In the genomic region with DNA sequence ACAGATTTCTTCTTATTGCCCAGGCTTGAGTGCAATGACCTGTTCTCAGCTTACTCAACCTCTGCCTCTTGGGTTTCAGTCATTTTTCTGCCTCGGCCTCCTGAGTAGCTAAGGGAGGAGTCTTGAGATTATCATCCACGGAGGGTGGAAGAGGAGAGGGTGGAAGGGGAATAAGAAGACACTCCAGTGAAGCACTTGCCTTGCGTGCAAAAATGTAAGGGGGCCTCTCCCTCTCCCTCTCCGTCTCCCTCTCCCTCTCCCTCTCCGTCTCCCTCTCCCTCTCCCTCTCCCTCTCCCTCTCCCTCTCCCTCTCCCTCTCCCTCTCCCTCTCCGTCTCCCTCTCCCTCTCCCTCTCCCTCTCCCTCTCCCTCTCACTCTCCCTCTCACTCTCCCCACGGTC, we compare ENCODE assay signal across 13 cellular contexts. TPM values are rescaled to one million over a fixed set of nuclear protein-coding genes. Genes with fewer than 3 reads are reported as not detected.
DNase-seq lines count a peak whose midpoint lies in the region; ATAC-seq, FAIRE-seq and TF ChIP-seq lines count a peak whose summit lies in the region.
"Not testable (repeated sequence)": the region's sequence is repeated elsewhere in the genome, so short reads cannot be mapped to it uniquely, and the experiment has no call there.
"Had no signal": no experiment of that assay in that cellular context is flagged by ENCODE, and none has a peak within 500 bp of the region (broad histone marks: within the 10 kb centered on the region; RNA-seq: fewer than 3 reads in every experiment).

No MANE protein-coding gene starts in this region.

- DNase-seq in bronchial epithelial cell (ENCODE audit: low read depth) (peak; percentile 16), fibroblast of gingiva (ENCODE audit: low read depth) (peak; percentile 27), fibroblast of peridontal ligament (ENCODE audit: extremely low read depth) (peak; percentile 17), left kidney (ENCODE audit: low read depth, low spot score) (peak; percentile 7), renal cortical epithelial cell (ENCODE audit: low read depth) (peak; percentile 2), thyroid gland (peak; percentile 27 to 38)
- not testable (repeated sequence) for DNase-seq in HepG2 (ENCODE audit: low spot score)

- not testable (repeated sequence) for FAIRE-seq in bronchial epithelial cell (lab: Jason Lieb, UNC); HepG2 (lab: Jason Lieb, UNC)

- not testable (repeated sequence) for H3K27ac ChIP-seq in HEK293 (ENCODE audit: extremely low read depth, low read depth, low read length); HepG2 (ENCODE audit: extremely low read length, insufficient read depth, low read length); thyroid gland

- not testable (repeated sequence) for H3K36me3 ChIP-seq in HEK293 (ENCODE audit: control insufficient read depth in 2 of 2, insufficient read depth in 1 of 2, low read length in 2 of 2); bronchial epithelial cell (ENCODE audit: control insufficient read depth, insufficient read depth, low read length); HepG2 (replicated peaks in 1 of 2; ENCODE audit: control insufficient read depth in 1 of 2, insufficient read depth in 2 of 2, low read length in 2 of 2); thyroid gland

- TF ChIP-seq RAD21 in HepG2 (CRISPR knock-in tag; IDR thresholded peaks at IDR 0.05) = not testable (repeated sequence)

- H4K20me1 ChIP-seq in HepG2 (ENCODE audit: insufficient read depth, low read length) = not testable (repeated sequence)

- H3K9ac ChIP-seq in HepG2 (ENCODE audit: insufficient read depth, low read depth, low read length) = not testable (repeated sequence)

- not testable (repeated sequence) for H3K27me3 ChIP-seq in bronchial epithelial cell (ENCODE audit: control insufficient read depth, insufficient read depth, low read length); HepG2 (ENCODE audit: control insufficient read depth in 1 of 2, insufficient read depth in 2 of 2, low read length in 2 of 2); thyroid gland

- intact Hi-C loops in HepG2 (cut with micrococcal nuclease; ENCODE audit: unreplicated experiment); thyroid gland (cut with DNase I): not testable (repeated sequence)

- not testable (repeated sequence) for TF ChIP-seq CTCF in HEK293 (tag by site-specific recombination; IDR thresholded peaks at IDR 0.05); bronchial epithelial cell (IDR thresholded peaks at IDR 0.05; ENCODE audit: insufficient read depth, low read length, severe bottlenecking); HepG2 (CRISPR knock-in tag; IDR thresholded peaks at IDR 0.05); thyroid gland (IDR thresholded peaks at IDR 0.05)

- 85% methylated on average over 4 of the region's 7 CpGs for WGBS in HepG2 (ENCODE audit: low lambda C conversion rate)
- WGBS in thyroid gland, 2 donors = 25 to 37% methylated on average over 4 to 6 of the region's 7 CpGs

- CTCF ChIA-PET in HEK293 (lab: Yijun Ruan, JAX); HepG2 (lab: Yijun Ruan, JAX; ENCODE audit: low intra/inter-chr PET ratio, low total read pairs): not testable (repeated sequence)

- TF ChIP-seq POLR2A in HepG2 (IDR thresholded peaks at IDR 0.05; ENCODE audit: insufficient read depth in 1 of 2, low read depth in 2 of 2, low read length in 2 of 2); thyroid gland (IDR thresholded peaks at IDR 0.05): not testable (repeated sequence)

- H3K79me2 ChIP-seq in HepG2 (ENCODE audit: insufficient read depth, low read length) = not testable (repeated sequence)

- not testable (repeated sequence) for H2AFZ ChIP-seq in HepG2 (ENCODE audit: low read length)

- H3K4me1 ChIP-seq in HEK293 (ENCODE audit: control insufficient read depth, insufficient read depth, low read length); thyroid gland: not testable (repeated sequence)
- peaks cover 28% of the 10 kb centered on the region for H3K4me1 ChIP-seq in HepG2 (ENCODE audit: insufficient read depth, low read length)

- not testable (repeated sequence) for H3K4me2 ChIP-seq in HepG2 (ENCODE audit: low read depth, low read length)

- in situ Hi-C loops in HepG2 (cut with HindIII; ENCODE audit: extremely low pct_ligation_motif_present, low pct_unique_long_range_greater_than_20kb) = not testable (repeated sequence)

- TF ChIP-seq EP300 in HepG2 (IDR thresholded peaks at IDR 0.05; ENCODE audit: low read depth in 2 of 2, low read length in 2 of 2); HepG2 (CRISPR knock-in tag; IDR thresholded peaks at IDR 0.05; ENCODE audit: borderline replicate concordance): not testable (repeated sequence)

- not testable (repeated sequence) for ATAC-seq in HepG2

- not testable (repeated sequence) for H3K4me3 ChIP-seq in HEK293 (ENCODE audit: low read depth, low read length); bronchial epithelial cell (ENCODE audit: low read depth, low read length); HepG2 (replicated peaks in 1 of 3; ENCODE audit: insufficient read depth in 1 of 3, low read depth in 2 of 3, low read length in 3 of 3); thyroid gland (replicated peaks in 1 of 3)

- not testable (repeated sequence) for H3K9me3 ChIP-seq in HEK293 (ENCODE audit: control insufficient read depth, insufficient read depth, low read depth, low read length); HepG2 (ENCODE audit: low read length); thyroid gland

- not testable (repeated sequence) for BruUV-seq in HepG2 (replicated peaks; lab: Mats Ljungman, UMichigan)

- POLR2A ChIA-PET in HEK293 (lab: Yijun Ruan, JAX); HepG2 (lab: Yijun Ruan, JAX): not testable (repeated sequence)

TF ChIP-seq in HepG2, 621 proteins besides CTCF, POLR2A, EP300 and RAD21:
- TF ChIP-seq HNRNPK (IDR thresholded peaks at IDR 0.05; ENCODE audit: low read depth, low read length, poor library complexity, severe bottlenecking) = peak; percentile 90
TF ChIP-seq in HepG2: peak in this region for 1; not testable (repeated sequence) for 620.

RNA-seq across cellular contexts. Expression of gene CLEC18C, which starts 29.9 kb away (rescaled TPM):
- total RNA-seq in bronchial epithelial cell (0.13 TPM in 1 of 2 replicates, not detected in the other), HepG2 (2016; rRNA removed; fragmentation: Illumina TruSeq; extraction: Trizol) (0.13 and 0.15 TPM in 2 replicates), renal cortical epithelial cell (0.60 and 4.3 TPM in 2 replicates), thyroid gland (under 1 TPM in 2 of 4 donors, not detected in 2; 0.22 to 0.81 TPM)
- total RNA-seq in HepG2 (2016; cell fraction: cytosol; rRNA removed; fragmentation: Illumina TruSeq; extraction: Trizol; ENCODE audit: low read depth) = not detected in 2 replicates
- not detected in 2 replicates for total RNA-seq in HepG2 (2016; cell fraction: insoluble cytoplasmic fraction; rRNA removed; fragmentation: Illumina TruSeq; extraction: Trizol)
- not detected in 2 replicates for total RNA-seq in HepG2 (2016; cell fraction: membrane; rRNA removed; fragmentation: Illumina TruSeq; extraction: Trizol)
- total RNA-seq in HepG2 (2016; cell fraction: nucleus; rRNA removed; fragmentation: Illumina TruSeq; extraction: Trizol) = 0.66 TPM in 1 of 2 replicates, not detected in the other
- 0.29 and 0.50 TPM in 2 replicates for polyA plus RNA-seq in HepG2 (2011; rRNA removed)
- polyA plus RNA-seq in HepG2 (2011; cell fraction: cytosol; rRNA removed) = 0.13 and 0.29 TPM in 2 replicates
- polyA plus RNA-seq in HepG2 (2011; cell fraction: nucleus; rRNA removed) = 2.9 and 3.6 TPM in 2 replicates
- 0.28 and 0.29 TPM in 2 replicates for polyA plus RNA-seq in HepG2 (2012)
- polyA plus RNA-seq in HepG2 (2016; cell fraction: cytosol; fragmentation: Illumina TruSeq; extraction: Trizol; ENCODE audit: low read depth) = not detected in 2 replicates
- not detected in 2 replicates for polyA plus RNA-seq in HepG2 (2016; cell fraction: insoluble cytoplasmic fraction; fragmentation: Illumina TruSeq; extraction: Trizol; ENCODE audit: low read depth)
- polyA plus RNA-seq in HepG2 (2016; cell fraction: membrane; fragmentation: Illumina TruSeq; extraction: Trizol; ENCODE audit: low read depth) = not detected in 2 replicates
- 0.59 TPM in 1 of 2 replicates, not detected in the other for polyA plus RNA-seq in HepG2 (2016; cell fraction: nucleus; fragmentation: Illumina TruSeq; extraction: Trizol; ENCODE audit: insufficient read depth, low read depth)
- polyA minus RNA-seq in HepG2 (2011; rRNA and poly(A)+ RNA removed; ENCODE audit: low replicate concordance) = 0.37 and 2.3 TPM in 2 replicates
- not detected in 2 replicates for polyA minus RNA-seq in HepG2 (2011; cell fraction: cytosol; rRNA and poly(A)+ RNA removed)
- polyA minus RNA-seq in HepG2 (2011; cell fraction: nucleus; rRNA and poly(A)+ RNA removed) = 1.2 and 3.0 TPM in 2 replicates
- total RNA-seq: CD4-positive, alpha-beta T cell had no signal
- polyA plus RNA-seq: AG04450; CD14-positive monocyte; CD4-positive, alpha-beta memory T cell; CD8-positive, alpha-beta memory T cell had no signal

RNA-seq across cellular contexts. Expression of gene EXOSC6, which starts 48.2 kb away (rescaled TPM):
- total RNA-seq in bronchial epithelial cell (31.3 and 54.0 TPM in 2 replicates), HepG2 (2016; rRNA removed; fragmentation: Illumina TruSeq; extraction: Trizol) (37.3 and 39.9 TPM in 2 replicates), renal cortical epithelial cell (28.0 and 28.7 TPM in 2 replicates), thyroid gland (10 to 100 TPM; 22.5 to 47.7 (median 24.3) TPM)
- 5.3 and 5.4 TPM in 2 replicates for total RNA-seq in HepG2 (2016; cell fraction: cytosol; rRNA removed; fragmentation: Illumina TruSeq; extraction: Trizol; ENCODE audit: low read depth)
- total RNA-seq in HepG2 (2016; cell fraction: insoluble cytoplasmic fraction; rRNA removed; fragmentation: Illumina TruSeq; extraction: Trizol) = 34.7 and 39.3 TPM in 2 replicates
- 18.9 and 19.3 TPM in 2 replicates for total RNA-seq in HepG2 (2016; cell fraction: membrane; rRNA removed; fragmentation: Illumina TruSeq; extraction: Trizol)
- total RNA-seq in HepG2 (2016; cell fraction: nucleus; rRNA removed; fragmentation: Illumina TruSeq; extraction: Trizol) = 16.9 and 19.9 TPM in 2 replicates
- polyA plus RNA-seq in HepG2 (2011; rRNA removed) = 11.9 and 13.1 TPM in 2 replicates
- polyA plus RNA-seq in HepG2 (2011; cell fraction: cytosol; rRNA removed) = 9.7 and 11.4 TPM in 2 replicates
- 9.3 and 9.8 TPM in 2 replicates for polyA plus RNA-seq in HepG2 (2011; cell fraction: nucleus; rRNA removed)
- 7.2 and 9.5 TPM in 2 replicates for polyA plus RNA-seq in HepG2 (2012)
- 3.1 and 3.2 TPM in 2 replicates for polyA plus RNA-seq in HepG2 (2016; cell fraction: cytosol; fragmentation: Illumina TruSeq; extraction: Trizol; ENCODE audit: low read depth)
- 28.6 and 29.3 TPM in 2 replicates for polyA plus RNA-seq in HepG2 (2016; cell fraction: insoluble cytoplasmic fraction; fragmentation: Illumina TruSeq; extraction: Trizol; ENCODE audit: low read depth)
- 8.0 and 8.8 TPM in 2 replicates for polyA plus RNA-seq in HepG2 (2016; cell fraction: membrane; fragmentation: Illumina TruSeq; extraction: Trizol; ENCODE audit: low read depth)
- 26.7 and 27.4 TPM in 2 replicates for polyA plus RNA-seq in HepG2 (2016; cell fraction: nucleus; fragmentation: Illumina TruSeq; extraction: Trizol; ENCODE audit: insufficient read depth, low read depth)
- 8.3 and 9.3 TPM in 2 replicates for polyA minus RNA-seq in HepG2 (2011; rRNA and poly(A)+ RNA removed; ENCODE audit: low replicate concordance)
- polyA minus RNA-seq in HepG2 (2011; cell fraction: cytosol; rRNA and poly(A)+ RNA removed) = 16.9 and 17.1 TPM in 2 replicates
- 11.1 and 13.6 TPM in 2 replicates for polyA minus RNA-seq in HepG2 (2011; cell fraction: nucleus; rRNA and poly(A)+ RNA removed)
